Comparison of ENCODE assay signal across 8 cellular contexts in genomic region chr1:27430903-27431653, GRCh38. TPM values are rescaled to one million over a fixed set of nuclear protein-coding genes. Genes with fewer than 3 reads are reported as not detected.
DNase-seq lines count a peak whose midpoint lies in the region; ATAC-seq and TF ChIP-seq lines count a peak whose summit lies in the region.

No MANE protein-coding gene starts in this region.

- H3K27me3 ChIP-seq in ACC112 (ENCODE audit: insufficient read depth, low read length): no peaks in the 10 kb centered on the region
- H3K27me3 ChIP-seq in brain microvascular endothelial cell (replicated peaks): no peaks in the 10 kb centered on the region
- H3K27me3 ChIP-seq in mesendoderm (ENCODE audit: insufficient read depth, low read length, poor library complexity): no peaks in the 10 kb centered on the region

- TF ChIP-seq CTCF in brain microvascular endothelial cell (IDR thresholded peaks at IDR 0.05; ENCODE audit: low read depth, low read length, missing control alignments) (no peak), Calu3 (IDR thresholded peaks at IDR 0.05; ENCODE audit: unreplicated experiment) (no peak)

- H2AFZ ChIP-seq in ACC112 (ENCODE audit: low read length, unreplicated experiment): no peak overlapping the region

- no peak overlapping the region for H4K5ac ChIP-seq in mesendoderm (ENCODE audit: low read length)

- peak overlapping the region; percentile 29 for H2AK5ac ChIP-seq in mesendoderm (ENCODE audit: low read length)

- H3K27ac Mint-ChIP-seq in Calu3 (ENCODE audit: unreplicated experiment): no peak overlapping the region

- no peak overlapping the region for H3K4me2 ChIP-seq in mesendoderm (ENCODE audit: low read length)

- ATAC-seq in HG03135 (IDR thresholded peaks at IDR 0.05; ENCODE audit: unreplicated experiment): no peak
- ATAC-seq in GM21381 (IDR thresholded peaks at IDR 0.05; ENCODE audit: unreplicated experiment): no peak

- H3K4me3 ChIP-seq in ACC112 (ENCODE audit: low read depth, low read length): no peak overlapping the region
- H3K4me3 ChIP-seq in brain microvascular endothelial cell (ENCODE audit: low read depth, low read length): no peak overlapping the region
- H3K4me3 ChIP-seq in mesendoderm (ENCODE audit: low read length): no peak overlapping the region

- H2BK15ac ChIP-seq in mesendoderm (replicated peaks; ENCODE audit: low read depth): peak overlapping the region; percentile 66

- DNase-seq in KG1 (lab: John Stamatoyannopoulos, UW) (peak; percentile 20), brain microvascular endothelial cell (peak; percentile 6), mesendoderm (no peak), 8988T (no peak), Calu3 (no peak)

- no peaks in the 10 kb centered on the region for H3K9me3 Mint-ChIP-seq in Calu3 (ENCODE audit: low read depth, unreplicated experiment)

- peak overlapping the region; percentile 95 for H3K18ac ChIP-seq in mesendoderm (ENCODE audit: low read length)

- H3K4me3 Mint-ChIP-seq in Calu3 (ENCODE audit: low read depth, unreplicated experiment): no peak overlapping the region

- in situ Hi-C loops in brain microvascular endothelial cell (cut with HindIII; ENCODE audit: low pct_ligation_motif_present, low sequenced_read_pairs): no loop called here

- H3K27ac ChIP-seq in ACC112 (ENCODE audit: low read depth, low read length): 0 out of 2 replicates have a peak overlapping the region, but pooled peaks have one; percentile 8
- H3K27ac ChIP-seq in brain microvascular endothelial cell: no peak overlapping the region
- H3K27ac ChIP-seq in mesendoderm (ENCODE audit: low read depth, low read length): peak overlapping the region; percentile 68

- peak overlapping the region; percentile 90 for H3K4ac ChIP-seq in mesendoderm (ENCODE audit: low read depth, low read length)

- BruUV-seq in Calu3 (replicated peaks; lab: Mats Ljungman, UMichigan): no TSS peak

- H2BK120ac ChIP-seq in mesendoderm (ENCODE audit: low read depth, low read length): peak overlapping the region; percentile 90

- no peak overlapping the region for H3K23ac ChIP-seq in mesendoderm (ENCODE audit: low read length)

- H2BK5ac ChIP-seq in mesendoderm (ENCODE audit: low read length): peak overlapping the region; percentile 4

- H3K36me3 Mint-ChIP-seq in Calu3 (ENCODE audit: insufficient read depth, unreplicated experiment): peaks cover 7% of the 10 kb centered on the region

- no peaks in the 10 kb centered on the region for H3K4me1 Mint-ChIP-seq in Calu3 (ENCODE audit: low read depth, unreplicated experiment)

- peaks cover 13% of the 10 kb centered on the region for H3K79me1 ChIP-seq in mesendoderm (ENCODE audit: low read length)

- H3K79me2 ChIP-seq in ACC112 (ENCODE audit: control insufficient read depth, insufficient read depth, low read length, unreplicated experiment): peaks cover 53% of the 10 kb centered on the region
- H3K79me2 ChIP-seq in mesendoderm (ENCODE audit: control insufficient read depth, insufficient read depth, low read length): peaks cover 14% of the 10 kb centered on the region

- CTCF ChIA-PET in Calu3 (lab: Charles Lee): interaction anchor here (0.6 kb wide), 1 partner anchor 326 kb away, joined by 3 read pairs; no protein-coding TSS in a partner anchor

- H4K8ac ChIP-seq in mesendoderm (ENCODE audit: low read depth, low read length): no peak overlapping the region

- peak overlapping the region; percentile 28 for H3K9ac ChIP-seq in mesendoderm (ENCODE audit: low read length)

- H3K36me3 ChIP-seq in ACC112 (ENCODE audit: insufficient read depth, low read length) (peaks cover 3% of the 10 kb centered on the region; the same call in 1 of the 2 replicates), brain microvascular endothelial cell (replicated peaks) (peaks cover 15% of the 10 kb centered on the region), mesendoderm (ENCODE audit: control insufficient read depth, insufficient read depth, low read length) (peaks cover 2% of the 10 kb centered on the region)

- no peaks in the 10 kb centered on the region for H3K27me3 Mint-ChIP-seq in Calu3 (ENCODE audit: unreplicated experiment)

- H3K4me1 ChIP-seq in ACC112 (ENCODE audit: control insufficient read depth, insufficient read depth, low read length, unreplicated experiment) (peaks cover 27% of the 10 kb centered on the region), mesendoderm (ENCODE audit: control insufficient read depth, low read depth, low read length) (peaks cover 26% of the 10 kb centered on the region)

- peak overlapping the region; percentile 62 for H3K56ac ChIP-seq in mesendoderm (ENCODE audit: low read length)

- WGBS in mesendoderm (ENCODE audit: extremely low coverage, insufficient coverage, low lambda C conversion rate): no CpG with 5 or more reads among the region's 1 CpG

- intact Hi-C loops in Calu3 (cut with micrococcal nuclease; ENCODE audit: unreplicated experiment): no loop called here

RNA-seq across cellular contexts. Expression of gene GPR3, which starts 38.7 kb away (rescaled TPM):
- polyA plus RNA-seq in mesendoderm (2013, experiment 1 of 2): 10.4 TPM
- 10.7 TPM for polyA plus RNA-seq in mesendoderm (2013, experiment 2 of 2)
- total RNA-seq in Calu3 (2022): 1.3 and 1.9 TPM in 2 replicates

RNA-seq across cellular contexts. Expression of gene CD164L2, which starts 47.9 kb away (rescaled TPM):
- polyA plus RNA-seq in mesendoderm (2013, experiment 1 of 2): 0.17 TPM
- polyA plus RNA-seq in mesendoderm (2013, experiment 2 of 2): 0.11 TPM
- not detected in 2 replicates for total RNA-seq in Calu3 (2022)

RNA-seq across cellular contexts. Expression of gene FCN3, which starts 56.5 kb away (rescaled TPM):
- polyA plus RNA-seq in mesendoderm (2013, experiment 1 of 2): 0.04 TPM
- polyA plus RNA-seq in mesendoderm (2013, experiment 2 of 2): not detected
- not detected in 2 replicates for total RNA-seq in Calu3 (2022)

RNA-seq across cellular contexts. Expression of gene WASF2, which starts 58.9 kb away (rescaled TPM):
- polyA plus RNA-seq in mesendoderm (2013, experiment 1 of 2): 45.4 TPM
- 46.2 TPM for polyA plus RNA-seq in mesendoderm (2013, experiment 2 of 2)
- 79.5 and 84.2 TPM in 2 replicates for total RNA-seq in Calu3 (2022)

Comparison
In these comparisons a context has a peak if more than half of its experiments do, and no peak if none do; other contexts are left out.
1. DNase-seq: peak in KG1 (single experiment) and brain microvascular endothelial cell (single experiment); none in mesendoderm (single experiment), 8988T (single experiment) and Calu3 (single experiment).